ENCODE assay signal across 21 cellular contexts in genomic region chr10:88186335-88186734, GRCh38.
A peak's percentile ranks its signal among the peaks of the same experiment; 100 is the strongest.
DNase-seq lines count a peak whose midpoint lies in the region; ATAC-seq and TF ChIP-seq lines count a peak whose summit lies in the region.
"Had no signal": no experiment of that assay in that cellular context is flagged by ENCODE, and none has a peak within 500 bp of the region (broad histone marks: within the 10 kb centered on the region; RNA-seq: fewer than 3 reads in every experiment).

No MANE protein-coding gene starts in this region.

- H2AFZ ChIP-seq in SK-N-SH (ENCODE audit: low read depth) = no peak overlapping the region

- H3K27me3 Mint-ChIP-seq in MCF 10A (ENCODE audit: insufficient read depth, unreplicated experiment) = no peaks in the 10 kb centered on the region
- H3K27me3 Mint-ChIP-seq: CD4-positive, alpha-beta T cell; memory B cell had no signal

- TF ChIP-seq POLR2A in breast epithelium (IDR thresholded peaks at IDR 0.05) = no peak

- H3K27ac ChIP-seq in breast epithelium (no peak overlapping the region), SK-N-SH (ENCODE audit: low read depth in 2 of 2, low read length in 1 of 2) (no peak overlapping the region)
- H3K27ac ChIP-seq: 22Rv1, ascending aorta, dorsolateral prefrontal cortex, gastrocnemius medialis, testis had no signal

- no peaks in the 10 kb centered on the region for H3K9me3 Mint-ChIP-seq in MCF 10A (ENCODE audit: unreplicated experiment)
- H3K9me3 Mint-ChIP-seq: CD4-positive, alpha-beta T cell; memory B cell; nephron had no signal

- H3K4me2 ChIP-seq in SK-N-SH = no peak overlapping the region

- TF ChIP-seq CTCF in MCF 10A (IDR thresholded peaks at IDR 0.05; ENCODE audit: unreplicated experiment) (no peak), breast epithelium (IDR thresholded peaks at IDR 0.05) (no peak), SK-N-SH (IDR thresholded peaks at IDR 0.05) (no peak)

- H3K27ac Mint-ChIP-seq in MCF 10A (ENCODE audit: low read depth, unreplicated experiment) = no peak overlapping the region
- H3K27ac Mint-ChIP-seq: CD4-positive, alpha-beta T cell; memory B cell; nephron had no signal

- no peak overlapping the region for H3K4me3 ChIP-seq in breast epithelium
- H3K4me3 ChIP-seq in SK-N-SH (ENCODE audit: low read depth in 2 of 2, low read length in 1 of 2) = no peak overlapping the region
- H3K4me3 ChIP-seq: ascending aorta, dorsolateral prefrontal cortex, gastrocnemius medialis, testis had no signal

- H3K9ac ChIP-seq in SK-N-SH = no peak overlapping the region

- H3K79me2 ChIP-seq in SK-N-SH (ENCODE audit: insufficient read depth) = no peaks in the 10 kb centered on the region

- H3K27me3 ChIP-seq in breast epithelium (no peaks in the 10 kb centered on the region), SK-N-SH (ENCODE audit: insufficient read depth) (no peaks in the 10 kb centered on the region)
- H3K27me3 ChIP-seq: ascending aorta, dorsolateral prefrontal cortex, gastrocnemius medialis, testis had no signal

- BruUV-seq in MCF 10A (replicated peaks; lab: Mats Ljungman, UMichigan) = no TSS peak

- H3K4me1 Mint-ChIP-seq in MCF 10A (ENCODE audit: insufficient read depth, unreplicated experiment) = no peaks in the 10 kb centered on the region

- no peaks in the 10 kb centered on the region for H3F3A ChIP-seq in SK-N-SH (replicated peaks; ENCODE audit: insufficient read depth)

- H3K4me1 ChIP-seq in breast epithelium (no peaks in the 10 kb centered on the region), SK-N-SH (ENCODE audit: control insufficient read depth in 1 of 2, insufficient read depth in 2 of 2, low read depth in 1 of 2, low read length in 1 of 2) (no peaks in the 10 kb centered on the region; a peak in 1 of 4 replicates)
- H3K4me1 ChIP-seq: ascending aorta, gastrocnemius medialis, testis had no signal

- H3K9me3 ChIP-seq in breast epithelium (no peaks in the 10 kb centered on the region), SK-N-SH (no peaks in the 10 kb centered on the region)
- H3K9me3 ChIP-seq: ascending aorta, gastrocnemius medialis, testis had no signal

- ATAC-seq in HG03442 (IDR thresholded peaks at IDR 0.05; ENCODE audit: unreplicated experiment) = no peak
- ATAC-seq in HG03097 (IDR thresholded peaks at IDR 0.05; ENCODE audit: low FRiP score, unreplicated experiment) = no peak
- no peak for ATAC-seq in left lobe of liver
- ATAC-seq: gastrocnemius medialis had no signal

- H3K9me2 ChIP-seq in SK-N-SH = no peaks in the 10 kb centered on the region

- no peak for TF ChIP-seq RAD21 in SK-N-SH (IDR thresholded peaks at IDR 0.05; ENCODE audit: low read length)

- no peaks in the 10 kb centered on the region for H3K36me3 Mint-ChIP-seq in MCF 10A (ENCODE audit: insufficient read depth, unreplicated experiment)
- H3K36me3 Mint-ChIP-seq: memory B cell had no signal

- no peaks in the 10 kb centered on the region for H4K20me1 ChIP-seq in SK-N-SH (ENCODE audit: insufficient read depth)

- POLR2A ChIA-PET in MCF 10A (lab: Yijun Ruan, JAX) = no interaction called here
- POLR2A ChIA-PET in SK-N-SH (lab: Yijun Ruan, JAX) = no interaction called here

- no peaks in the 10 kb centered on the region for H3K36me3 ChIP-seq in breast epithelium
- H3K36me3 ChIP-seq in SK-N-SH (replicated peaks in 1 of 2; ENCODE audit: control insufficient read depth in 1 of 2, insufficient read depth in 2 of 2, low read length in 1 of 2) = no peaks in the 10 kb centered on the region
- H3K36me3 ChIP-seq: ascending aorta, gastrocnemius medialis had no signal

- WGBS in SK-N-SH (ENCODE audit: low lambda C conversion rate) = 90% methylated on average over 2 of the region's 2 CpGs

- DNase-seq in MCF 10A (ENCODE audit: unreplicated experiment) (peak; percentile 5), breast epithelium (ENCODE audit: low spot score in 2 of 2) (no peak), SK-N-SH (no peak), fibroblast of peridontal ligament (ENCODE audit: extremely low read depth) (peak; percentile 95), stromal cell of bone marrow (ENCODE audit: low read depth) (peak; percentile 44), left lobe of liver (ENCODE audit: low spot score) (no peak)
- DNase-seq: CD4-positive, alpha-beta T cell; DMS79 treated with DMSO at 0.1 percent for 48 hours; dorsolateral prefrontal cortex; gastrocnemius medialis; MM.1S; NCI-H1930; NCI-H69; stimulated activated CD4-positive, alpha-beta T cell treated with anti-CD3 and anti-CD28 coated beads, Interleukin-1b, Interleukin-23, amount 100 ng/mL, for 48 hours; testis had no signal

- no peak overlapping the region for H3K4me3 Mint-ChIP-seq in MCF 10A (ENCODE audit: unreplicated experiment)
- H3K4me3 Mint-ChIP-seq: CD4-positive, alpha-beta T cell; memory B cell; nephron had no signal

- TF ChIP-seq EP300 in SK-N-SH (IDR thresholded peaks at IDR 0.05; ENCODE audit: borderline replicate concordance in 1 of 2, low read depth in 1 of 2, low read length in 1 of 2) = no peak

- intact Hi-C loops in MCF 10A (cut with micrococcal nuclease) = no loop called here
- intact Hi-C loops in breast epithelium (cut with DNase I; ENCODE audit: low total_unique reads) = no loop called here

- CTCF ChIA-PET in MCF 10A (lab: Yijun Ruan, JAX) (no interaction called here), SK-N-SH (lab: Yijun Ruan, JAX) (interaction anchor here (0.6 to 1.0 kb wide), 2 partner anchors 203 to 246 kb away, joined by 3 to 4 read pairs; no protein-coding TSS in a partner anchor)

TF ChIP-seq in SK-N-SH, 30 proteins besides CTCF, POLR2A, EP300 and RAD21:
- TF ChIP-seq RXRA (IDR thresholded peaks at IDR 0.05; ENCODE audit: borderline replicate concordance, low read depth) = no peak
- peak; percentile 25; the same call in 1 of the 2 replicates for TF ChIP-seq TCF12 (IDR thresholded peaks at IDR 0.05)

Comparison
In these comparisons a context has a peak if more than half of its experiments do, and no peak if none do; other contexts are left out.
1. DNase-seq: peak in MCF 10A (single experiment), fibroblast of peridontal ligament (single experiment) and stromal cell of bone marrow (single experiment); none in breast epithelium (0 of 2), SK-N-SH (single experiment) and left lobe of liver (single experiment).